Comparison of ENCODE assay signal across 1 cellular context in the genomic region with DNA sequence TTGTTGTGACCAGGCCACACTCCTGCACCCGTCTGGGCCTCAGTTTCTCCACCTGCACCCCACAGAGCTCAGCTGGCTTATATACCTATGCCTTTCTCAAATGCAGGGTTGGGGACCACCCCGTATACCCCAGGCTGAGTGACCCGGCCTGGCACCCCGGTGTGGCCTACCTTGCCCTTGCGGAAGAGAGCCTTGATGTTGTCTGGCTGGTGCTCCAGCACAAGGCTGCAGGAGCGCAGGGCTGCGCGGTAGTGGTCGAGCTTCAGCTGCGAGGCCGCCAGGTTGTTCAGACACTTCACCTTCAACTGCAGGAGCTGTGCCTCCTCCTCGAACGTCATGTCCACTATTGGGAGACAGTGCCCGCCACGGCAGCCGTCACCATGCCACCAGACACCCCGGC.
TF ChIP-seq lines count a peak whose summit lies in the region.

No MANE protein-coding gene starts in this region.

TF ChIP-seq in GM12878, 131 proteins besides CTCF, POLR2A, EP300 and RAD21:
- TF ChIP-seq, protein P1, sequence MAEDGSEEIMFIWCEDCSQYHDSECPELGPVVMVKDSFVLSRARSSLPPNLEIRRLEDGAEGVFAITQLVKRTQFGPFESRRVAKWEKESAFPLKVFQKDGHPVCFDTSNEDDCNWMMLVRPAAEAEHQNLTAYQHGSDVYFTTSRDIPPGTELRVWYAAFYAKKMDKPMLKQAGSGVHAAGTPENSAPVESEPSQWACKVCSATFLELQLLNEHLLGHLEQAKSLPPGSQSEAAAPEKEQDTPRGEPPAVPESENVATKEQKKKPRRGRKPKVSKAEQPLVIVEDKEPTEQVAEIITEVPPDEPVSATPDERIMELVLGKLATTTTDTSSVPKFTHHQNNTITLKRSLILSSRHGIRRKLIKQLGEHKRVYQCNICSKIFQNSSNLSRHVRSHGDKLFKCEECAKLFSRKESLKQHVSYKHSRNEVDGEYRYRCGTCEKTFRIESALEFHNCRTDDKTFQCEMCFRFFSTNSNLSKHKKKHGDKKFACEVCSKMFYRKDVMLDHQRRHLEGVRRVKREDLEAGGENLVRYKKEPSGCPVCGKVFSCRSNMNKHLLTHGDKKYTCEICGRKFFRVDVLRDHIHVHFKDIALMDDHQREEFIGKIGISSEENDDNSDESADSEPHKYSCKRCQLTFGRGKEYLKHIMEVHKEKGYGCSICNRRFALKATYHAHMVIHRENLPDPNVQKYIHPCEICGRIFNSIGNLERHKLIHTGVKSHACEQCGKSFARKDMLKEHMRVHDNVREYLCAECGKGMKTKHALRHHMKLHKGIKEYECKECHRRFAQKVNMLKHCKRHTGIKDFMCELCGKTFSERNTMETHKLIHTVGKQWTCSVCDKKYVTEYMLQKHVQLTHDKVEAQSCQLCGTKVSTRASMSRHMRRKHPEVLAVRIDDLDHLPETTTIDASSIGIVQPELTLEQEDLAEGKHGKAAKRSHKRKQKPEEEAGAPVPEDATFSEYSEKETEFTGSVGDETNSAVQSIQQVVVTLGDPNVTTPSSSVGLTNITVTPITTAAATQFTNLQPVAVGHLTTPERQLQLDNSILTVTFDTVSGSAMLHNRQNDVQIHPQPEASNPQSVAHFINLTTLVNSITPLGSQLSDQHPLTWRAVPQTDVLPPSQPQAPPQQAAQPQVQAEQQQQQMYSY (CRISPR knock-in tag; IDR thresholded peaks at IDR 0.05) = no peak
- no peak for TF ChIP-seq CHD1 (IDR thresholded peaks at IDR 0.05; ENCODE audit: low read depth, low read length)
- TF ChIP-seq, protein P2, sequence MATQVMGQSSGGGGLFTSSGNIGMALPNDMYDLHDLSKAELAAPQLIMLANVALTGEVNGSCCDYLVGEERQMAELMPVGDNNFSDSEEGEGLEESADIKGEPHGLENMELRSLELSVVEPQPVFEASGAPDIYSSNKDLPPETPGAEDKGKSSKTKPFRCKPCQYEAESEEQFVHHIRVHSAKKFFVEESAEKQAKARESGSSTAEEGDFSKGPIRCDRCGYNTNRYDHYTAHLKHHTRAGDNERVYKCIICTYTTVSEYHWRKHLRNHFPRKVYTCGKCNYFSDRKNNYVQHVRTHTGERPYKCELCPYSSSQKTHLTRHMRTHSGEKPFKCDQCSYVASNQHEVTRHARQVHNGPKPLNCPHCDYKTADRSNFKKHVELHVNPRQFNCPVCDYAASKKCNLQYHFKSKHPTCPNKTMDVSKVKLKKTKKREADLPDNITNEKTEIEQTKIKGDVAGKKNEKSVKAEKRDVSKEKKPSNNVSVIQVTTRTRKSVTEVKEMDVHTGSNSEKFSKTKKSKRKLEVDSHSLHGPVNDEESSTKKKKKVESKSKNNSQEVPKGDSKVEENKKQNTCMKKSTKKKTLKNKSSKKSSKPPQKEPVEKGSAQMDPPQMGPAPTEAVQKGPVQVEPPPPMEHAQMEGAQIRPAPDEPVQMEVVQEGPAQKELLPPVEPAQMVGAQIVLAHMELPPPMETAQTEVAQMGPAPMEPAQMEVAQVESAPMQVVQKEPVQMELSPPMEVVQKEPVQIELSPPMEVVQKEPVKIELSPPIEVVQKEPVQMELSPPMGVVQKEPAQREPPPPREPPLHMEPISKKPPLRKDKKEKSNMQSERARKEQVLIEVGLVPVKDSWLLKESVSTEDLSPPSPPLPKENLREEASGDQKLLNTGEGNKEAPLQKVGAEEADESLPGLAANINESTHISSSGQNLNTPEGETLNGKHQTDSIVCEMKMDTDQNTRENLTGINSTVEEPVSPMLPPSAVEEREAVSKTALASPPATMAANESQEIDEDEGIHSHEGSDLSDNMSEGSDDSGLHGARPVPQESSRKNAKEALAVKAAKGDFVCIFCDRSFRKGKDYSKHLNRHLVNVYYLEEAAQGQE (IDR thresholded peaks at IDR 0.05; ENCODE audit: low read depth, low read length) = no peak
- TF ChIP-seq POLR2AphosphoS5 (IDR thresholded peaks at IDR 0.05; ENCODE audit: low read length) = no peak
- no peak for TF ChIP-seq LARP7 (IDR thresholded peaks at IDR 0.05)
- TF ChIP-seq SREBF2 (IDR thresholded peaks at IDR 0.05; ENCODE audit: low read length) = no peak
- TF ChIP-seq MTA3 (IDR thresholded peaks at IDR 0.05; ENCODE audit: borderline replicate concordance, low read length) = no peak
- TF ChIP-seq NFXL1 (IDR thresholded peaks at IDR 0.05; ENCODE audit: borderline replicate concordance) = no peak
- no peak for TF ChIP-seq SMAD1 (IDR thresholded peaks at IDR 0.05; ENCODE audit: low read depth, partially characterized antibody)
- TF ChIP-seq, protein P3, sequence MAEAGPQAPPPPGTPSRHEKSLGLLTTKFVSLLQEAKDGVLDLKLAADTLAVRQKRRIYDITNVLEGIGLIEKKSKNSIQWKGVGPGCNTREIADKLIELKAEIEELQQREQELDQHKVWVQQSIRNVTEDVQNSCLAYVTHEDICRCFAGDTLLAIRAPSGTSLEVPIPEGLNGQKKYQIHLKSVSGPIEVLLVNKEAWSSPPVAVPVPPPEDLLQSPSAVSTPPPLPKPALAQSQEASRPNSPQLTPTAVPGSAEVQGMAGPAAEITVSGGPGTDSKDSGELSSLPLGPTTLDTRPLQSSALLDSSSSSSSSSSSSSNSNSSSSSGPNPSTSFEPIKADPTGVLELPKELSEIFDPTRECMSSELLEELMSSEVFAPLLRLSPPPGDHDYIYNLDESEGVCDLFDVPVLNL (IDR thresholded peaks at IDR 0.05; ENCODE audit: low read depth, low read length) = no peak
- TF ChIP-seq FOXM1 (IDR thresholded peaks at IDR 0.05; ENCODE audit: low read depth, low read length) = no peak
- TF ChIP-seq SUZ12 (IDR thresholded peaks at IDR 0.05; ENCODE audit: unreplicated experiment) = no peak
- no peak for TF ChIP-seq POU2F2 (IDR thresholded peaks at IDR 0.05; ENCODE audit: borderline replicate concordance, low read depth, low read length)
- TF ChIP-seq TAF1 (IDR thresholded peaks at IDR 0.05; ENCODE audit: borderline replicate concordance, low read depth, low read length) = no peak
